9 cellular contexts compared by ENCODE assay signal in the genomic region with DNA sequence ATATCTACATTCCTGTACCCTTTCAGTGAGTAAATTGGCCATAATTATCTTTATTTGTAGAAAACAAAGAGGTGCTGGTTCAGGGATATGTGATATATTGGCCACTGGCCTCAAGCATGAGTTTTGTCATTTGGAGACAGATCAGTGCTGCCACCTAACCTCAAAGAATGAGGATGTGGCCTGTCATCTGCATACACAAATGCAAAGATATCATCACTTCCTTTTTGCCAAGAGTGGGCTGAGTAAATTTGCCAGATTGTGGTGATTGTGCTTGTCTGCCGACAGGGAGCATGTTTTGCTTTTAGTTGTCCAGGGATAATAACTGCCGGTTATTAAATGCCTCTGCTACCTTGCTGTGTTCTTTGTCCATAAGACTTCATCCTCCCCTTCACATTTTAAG. TPM values are rescaled to one million over a fixed set of nuclear protein-coding genes. Genes with fewer than 3 reads are reported as not detected.
A peak's percentile ranks its signal among the peaks of the same experiment; 100 is the strongest.
DNase-seq lines count a peak whose midpoint lies in the region; ATAC-seq and TF ChIP-seq lines count a peak whose summit lies in the region.
"Had no signal": no experiment of that assay in that cellular context is flagged by ENCODE, and none has a peak within 500 bp of the region (broad histone marks: within the 10 kb centered on the region; RNA-seq: fewer than 3 reads in every experiment).

No MANE protein-coding gene starts in this region.

- no peak overlapping the region for H3K4me3 Mint-ChIP-seq in activated T-helper 2 cell treated with anti-CD3 and anti-CD28 coated beads, Interferon-gamma antibody, Interleukin-2, Interleukin-4, amounts not matched to agents 10 μg/mL and 5 μg/mL and 100 μg/mL, durations not matched to agents 14 hours and 24 hours and 36 hours (ENCODE audit: low read depth)

- no peak overlapping the region for H3K27ac Mint-ChIP-seq in activated T-helper 2 cell treated with anti-CD3 and anti-CD28 coated beads, Interferon-gamma antibody, Interleukin-2, Interleukin-4, amounts not matched to agents 10 μg/mL and 5 μg/mL and 100 μg/mL, durations not matched to agents 14 hours and 24 hours and 36 hours

- DNase-seq in GM06990 (ENCODE audit: extremely low read depth, insufficient read length) = peak; percentile 13
- no peak for DNase-seq in RWPE2 (ENCODE audit: low spot score)
- peak; percentile 10 for DNase-seq in kidney glomerular epithelial cell (lab: John Stamatoyannopoulos, UW)
- DNase-seq in stimulated activated CD4-positive, alpha-beta T cell treated with anti-CD3 and anti-CD28 coated beads, Interleukin-4, amount 100 ng/mL, for 1 hour = no peak
- DNase-seq in activated T-helper 2 cell treated with anti-CD3 and anti-CD28 coated beads, Interferon-gamma antibody, Interleukin-2, Interleukin-4, amounts not matched to agents 10 μg/mL and 5 μg/mL and 100 μg/mL, durations not matched to agents 14 hours and 24 hours and 36 hours (ENCODE audit: low spot score) = no peak
- DNase-seq in epidermal melanocyte (ENCODE audit: insufficient read length, low spot score) = no peak
- DNase-seq: heart right ventricle had no signal

- no peaks in the 10 kb centered on the region for H3K36me3 Mint-ChIP-seq in activated T-helper 2 cell treated with anti-CD3 and anti-CD28 coated beads, Interferon-gamma antibody, Interleukin-2, Interleukin-4, amounts not matched to agents 10 μg/mL and 5 μg/mL and 100 μg/mL, durations not matched to agents 14 hours and 24 hours and 36 hours (ENCODE audit: low read depth)

- H3K27me3 ChIP-seq in GM06990 (replicated peaks; ENCODE audit: control insufficient read depth, insufficient read depth, low read length) = no peaks in the 10 kb centered on the region
- no peaks in the 10 kb centered on the region for H3K27me3 ChIP-seq in RWPE2 (ENCODE audit: insufficient read depth, poor library complexity, severe bottlenecking)
- H3K27me3 ChIP-seq: heart right ventricle had no signal

- peak; percentile 72 for ATAC-seq in HG02885 (IDR thresholded peaks at IDR 0.05; ENCODE audit: poor library complexity, unreplicated experiment)
- peak; percentile 19; the same call in 1 of the 3 replicates for ATAC-seq in RWPE2 (ENCODE audit: low read depth)
- no peak for ATAC-seq in GM21619 (IDR thresholded peaks at IDR 0.05; ENCODE audit: unreplicated experiment)

- no peaks in the 10 kb centered on the region for H3K9me3 ChIP-seq in RWPE2 (ENCODE audit: severe bottlenecking)

- no peak overlapping the region for H3K4me3 ChIP-seq in GM06990 (replicated peaks; ENCODE audit: low read depth, low read length)
- no peak overlapping the region for H3K4me3 ChIP-seq in RWPE2 (ENCODE audit: severe bottlenecking)
- H3K4me3 ChIP-seq: heart right ventricle had no signal

- peaks cover 3% of the 10 kb centered on the region for H3K9me3 Mint-ChIP-seq in activated T-helper 2 cell treated with anti-CD3 and anti-CD28 coated beads, Interferon-gamma antibody, Interleukin-2, Interleukin-4, amounts not matched to agents 10 μg/mL and 5 μg/mL and 100 μg/mL, durations not matched to agents 14 hours and 24 hours and 36 hours

- peaks cover 22% of the 10 kb centered on the region for H3K27me3 Mint-ChIP-seq in activated T-helper 2 cell treated with anti-CD3 and anti-CD28 coated beads, Interferon-gamma antibody, Interleukin-2, Interleukin-4, amounts not matched to agents 10 μg/mL and 5 μg/mL and 100 μg/mL, durations not matched to agents 14 hours and 24 hours and 36 hours (ENCODE audit: low read depth)

- intact Hi-C loops in activated T-helper 2 cell treated with anti-CD3 and anti-CD28 coated beads, Interferon-gamma antibody, Interleukin-2, Interleukin-4, amounts not matched to agents 10 μg/mL and 5 μg/mL and 100 μg/mL, durations not matched to agents 14 hours and 24 hours and 36 hours (cut with micrococcal nuclease) = no loop called here

- TF ChIP-seq CTCF in GM06990 (IDR thresholded peaks at IDR 0.05; ENCODE audit: insufficient read depth, low read length, poor library complexity, severe bottlenecking) (no peak), RWPE2 (IDR thresholded peaks at IDR 0.05; ENCODE audit: poor library complexity, severe bottlenecking) (peak; percentile 16)

- no peak overlapping the region for H3K27ac ChIP-seq in RWPE2 (ENCODE audit: poor library complexity, severe bottlenecking)
- H3K27ac ChIP-seq: heart right ventricle had no signal

- peaks cover 15% of the 10 kb centered on the region for H3K4me1 Mint-ChIP-seq in activated T-helper 2 cell treated with anti-CD3 and anti-CD28 coated beads, Interferon-gamma antibody, Interleukin-2, Interleukin-4, amounts not matched to agents 10 μg/mL and 5 μg/mL and 100 μg/mL, durations not matched to agents 14 hours and 24 hours and 36 hours (ENCODE audit: low read depth)

- H3K4me1 ChIP-seq in RWPE2 (ENCODE audit: insufficient read depth, poor library complexity, severe bottlenecking) = no peaks in the 10 kb centered on the region

- H3K36me3 ChIP-seq in GM06990 (ENCODE audit: control insufficient read depth, insufficient read depth, low read length) (no peaks in the 10 kb centered on the region), RWPE2 (ENCODE audit: low read depth) (no peaks in the 10 kb centered on the region)
- H3K36me3 ChIP-seq: heart right ventricle had no signal

RNA-seq across cellular contexts. Expression of gene WASF3, which starts 44.2 kb away (rescaled TPM):
- total RNA-seq in activated T-helper 2 cell treated with anti-CD3 and anti-CD28 coated beads, Interferon-gamma antibody, Interleukin-2, Interleukin-4, amounts not matched to agents 10 μg/mL and 5 μg/mL and 100 μg/mL, durations not matched to agents 14 hours and 24 hours and 36 hours = 0.25 and 0.57 TPM in 2 replicates

Comparison
In these comparisons a context has a peak if more than half of its experiments do, and no peak if none do; other contexts are left out.
1. DNase-seq: peak in GM06990 (single experiment) and kidney glomerular epithelial cell (single experiment); none in RWPE2 (single experiment), stimulated activated CD4-positive, alpha-beta T cell treated with anti-CD3 and anti-CD28 coated beads, Interleukin-4, amount 100 ng/mL, for 1 hour (single experiment), activated T-helper 2 cell treated with anti-CD3 and anti-CD28 coated beads, Interferon-gamma antibody, Interleukin-2, Interleukin-4, amounts not matched to agents 10 μg/mL and 5 μg/mL and 100 μg/mL, durations not matched to agents 14 hours and 24 hours and 36 hours (single experiment) and epidermal melanocyte (single experiment).